ENCODE assay signal across 20 cellular contexts in genomic region chr17:46202482-46202881, GRCh38.
"Had no signal": no experiment of that assay in that cellular context is flagged by ENCODE, and none has a peak within 500 bp of the region (broad histone marks: within the 10 kb centered on the region; RNA-seq: fewer than 3 reads in every experiment).

No MANE protein-coding gene starts in this region.

- H3K27me3 ChIP-seq: breast epithelium, dorsolateral prefrontal cortex, gastrocnemius medialis, heart left ventricle, neutrophil, tibial nerve, vagina had no signal

- DNase-seq: activated CD4-positive, alpha-beta T cell treated with anti-CD3 and anti-CD28 coated beads, Interleukin-2, amount 10 ng/mL, durations not matched to agents 24 days and 14 days; activated CD4-positive, CD25-positive, alpha-beta regulatory T cell; activated CD8-positive, alpha-beta memory T cell treated with anti-CD3 and anti-CD28 coated beads for 24 hours; activated naive CD8-positive, alpha-beta T cell treated with anti-CD3 and anti-CD28 coated beads, Interleukin-2, amount 50 U/mL, for 24 hours; aorta; dorsolateral prefrontal cortex; endodermal cell; gastrocnemius medialis; heart left ventricle; left cardiac atrium; naive thymus-derived CD8-positive, alpha-beta T cell; posterior cingulate gyrus; retina; stimulated activated CD4-positive, alpha-beta T cell treated with anti-CD3 and anti-CD28 coated beads, Interleukin-4, amount 100 ng/mL, for 24 hours; stimulated activated naive CD4-positive, alpha-beta T cell; T-helper 2 cell had no signal

- H3K4me3 ChIP-seq: breast epithelium, dorsolateral prefrontal cortex, gastrocnemius medialis, heart left ventricle, tibial nerve, vagina had no signal

- H3K4me1 ChIP-seq: breast epithelium had no signal

- H3K9me3 ChIP-seq: breast epithelium, gastrocnemius medialis, neutrophil, vagina had no signal

- H3K27ac ChIP-seq: breast epithelium, dorsolateral prefrontal cortex, gastrocnemius medialis, heart left ventricle, neutrophil, tibial nerve, vagina had no signal

- ATAC-seq: activated naive CD8-positive, alpha-beta T cell treated with anti-CD3 and anti-CD28 coated beads, Interleukin-2, amount 50 U/mL, for 24 hours; gastrocnemius medialis; left cardiac atrium; naive thymus-derived CD8-positive, alpha-beta T cell had no signal

- H3K36me3 ChIP-seq: breast epithelium, gastrocnemius medialis, neutrophil, vagina had no signal
